17 cellular contexts compared by ENCODE assay signal in genomic region chr14:105338392-105338791, GRCh38. TPM values are rescaled to one million over a fixed set of nuclear protein-coding genes. Genes with fewer than 3 reads are reported as not detected.
DNase-seq lines count a peak whose midpoint lies in the region; ATAC-seq and TF ChIP-seq lines count a peak whose summit lies in the region.
"Had no signal": no experiment of that assay in that cellular context is flagged by ENCODE, and none has a peak within 500 bp of the region (broad histone marks: within the 10 kb centered on the region; RNA-seq: fewer than 3 reads in every experiment).

No MANE protein-coding gene starts in this region.

- intact Hi-C loops in right cardiac atrium (cut with DNase I), result no loop called here
- intact Hi-C loops in left cardiac atrium (cut with DNase I), result no loop called here
- intact Hi-C loops in Caco-2 (cut with micrococcal nuclease; ENCODE audit: unreplicated experiment), result no loop called here

- TF ChIP-seq CTCF in parathyroid adenoma (IDR thresholded peaks at IDR 0.05) (no peak), Caco-2 (IDR thresholded peaks at IDR 0.05; ENCODE audit: insufficient read depth in 1 of 2, low read depth in 1 of 2, low read length in 1 of 2, severe bottlenecking in 1 of 2, unreplicated experiment in 1 of 2) (no peak)

- H2AFZ ChIP-seq in parathyroid adenoma, result peak overlapping the region; percentile 71

- H3K4me1 Mint-ChIP-seq in Caco-2 (ENCODE audit: low read depth, unreplicated experiment), result no peaks in the 10 kb centered on the region

- no peak for ATAC-seq in right cardiac atrium
- no peak for ATAC-seq in left cardiac atrium
- ATAC-seq in GM21619 (IDR thresholded peaks at IDR 0.05; ENCODE audit: unreplicated experiment), result no peak
- ATAC-seq in GM21576 (IDR thresholded peaks at IDR 0.05; ENCODE audit: unreplicated experiment), result no peak
- ATAC-seq: A549 had no signal

- H3K9me3 Mint-ChIP-seq in Caco-2 (ENCODE audit: unreplicated experiment), result no peaks in the 10 kb centered on the region
- H3K9me3 Mint-ChIP-seq: CD4-positive, alpha-beta T cell had no signal

- POLR2A ChIA-PET in Caco-2 (lab: Charles Lee), result no interaction called here

- H3K27me3 Mint-ChIP-seq in Caco-2 (ENCODE audit: insufficient read depth, unreplicated experiment), result no peaks in the 10 kb centered on the region
- H3K27me3 Mint-ChIP-seq: CD4-positive, alpha-beta T cell had no signal

- H3K27ac ChIP-seq in right cardiac atrium (ENCODE audit: low read length), result peak overlapping the region; percentile 5
- H3K27ac ChIP-seq in cingulate gyrus (ENCODE audit: low read depth, low read length), result peak overlapping the region; percentile 29
- H3K27ac ChIP-seq in parathyroid adenoma, result peak overlapping the region; percentile 71
- H3K27ac ChIP-seq in substantia nigra (ENCODE audit: low read depth, low read length, poor library complexity, severe bottlenecking), result peak overlapping the region; percentile 97
- H3K27ac ChIP-seq: A549 had no signal

- peaks cover 45% of the 10 kb centered on the region for H3K79me2 ChIP-seq in parathyroid adenoma

- BruUV-seq in Caco-2 (replicated peaks; lab: Mats Ljungman, UMichigan), result no TSS peak

- DNase-seq in right cardiac atrium (peak in 2 of 3 donors; percentile 41 to 42), left cardiac atrium (no peak), substantia nigra (lab: John Stamatoyannopoulos, UW) (no peak), Caco-2 (no peak)
- DNase-seq: CD4-positive, alpha-beta T cell; DMS79 treated with DMSO at 0.1 percent for 48 hours; H7; MG63; NCI-H1105; NCI-H1694 treated with DMSO at 0.1 percent for 48 hours; NCI-H69; NK-92 treated with Interleukin-12 subunit alpha and Interleukin-12 subunit beta, amount 100 ng/mL, for 24 hours had no signal

- H3K4me3 Mint-ChIP-seq in Caco-2 (ENCODE audit: unreplicated experiment), result no peak overlapping the region
- H3K4me3 Mint-ChIP-seq: CD4-positive, alpha-beta T cell had no signal

- H3K9me3 ChIP-seq in right cardiac atrium (ENCODE audit: control insufficient read depth, low read length) (no peaks in the 10 kb centered on the region), parathyroid adenoma (ENCODE audit: control insufficient read depth, low read length) (no peaks in the 10 kb centered on the region), Caco-2 (no peaks in the 10 kb centered on the region)
- H3K9me3 ChIP-seq: A549, MG63 had no signal

- H3K27me3 ChIP-seq in right cardiac atrium (ENCODE audit: control insufficient read depth, insufficient read depth) (no peaks in the 10 kb centered on the region), parathyroid adenoma (ENCODE audit: control insufficient read depth, insufficient read depth, low read length) (no peaks in the 10 kb centered on the region), Caco-2 (replicated peaks; ENCODE audit: control insufficient read depth, insufficient read depth, low read length) (no peaks in the 10 kb centered on the region)
- H3K27me3 ChIP-seq: MG63 had no signal

- H3K4me1 ChIP-seq in right cardiac atrium (ENCODE audit: control insufficient read depth, insufficient read depth, low read length) (peaks cover 23% of the 10 kb centered on the region), parathyroid adenoma (peaks cover 24% of the 10 kb centered on the region), Caco-2 (no peaks in the 10 kb centered on the region)
- H3K4me1 ChIP-seq: A549 had no signal

- H3K9ac ChIP-seq in parathyroid adenoma, result no peak overlapping the region

- CTCF ChIA-PET in Caco-2 (lab: Charles Lee), result no interaction called here

- no peaks in the 10 kb centered on the region for H3K36me3 ChIP-seq in parathyroid adenoma (ENCODE audit: control insufficient read depth, insufficient read depth, low read length)
- no peaks in the 10 kb centered on the region for H3K36me3 ChIP-seq in Caco-2 (ENCODE audit: control insufficient read depth, insufficient read depth, low read length)
- H3K36me3 ChIP-seq: MG63 had no signal

- 66% methylated on average over 7 of the region's 7 CpGs for WGBS in right cardiac atrium

- H3K36me3 Mint-ChIP-seq in Caco-2 (ENCODE audit: insufficient read depth, unreplicated experiment), result no peaks in the 10 kb centered on the region

- H3K4me3 ChIP-seq in right cardiac atrium (ENCODE audit: low read length) (no peak overlapping the region), parathyroid adenoma (ENCODE audit: low read depth, low read length) (no peak overlapping the region), Caco-2 (ENCODE audit: low read depth, low read length) (no peak overlapping the region)
- H3K4me3 ChIP-seq: A549, MG63 had no signal

- H3K27ac Mint-ChIP-seq in Caco-2 (ENCODE audit: unreplicated experiment), result no peak overlapping the region
- H3K27ac Mint-ChIP-seq: CD4-positive, alpha-beta T cell had no signal

- peak overlapping the region; percentile 73 for H3K4me2 ChIP-seq in parathyroid adenoma (ENCODE audit: low read length)
- H3K4me2 ChIP-seq: A549 had no signal

RNA-seq across cellular contexts. Expression of gene PACS2, which starts 23.8 kb away (rescaled TPM):
- total RNA-seq in right cardiac atrium, result 10 to 100 TPM; 50.6 to 67.0 (median 64.4) TPM
- 63.0 TPM for polyA plus RNA-seq in right cardiac atrium
- 10 to 100 TPM; 53.4 to 55.8 TPM for total RNA-seq in left cardiac atrium
- 58.1 and 60.0 TPM in 2 replicates for total RNA-seq in Caco-2 (2022)

RNA-seq across cellular contexts. Expression of gene BRF1, which starts 37.6 kb away (rescaled TPM):
- total RNA-seq in right cardiac atrium (10 to 100 TPM; 18.1 to 21.1 (median 18.4) TPM), left cardiac atrium (10 to 100 TPM; 18.8 to 20.0 TPM), Caco-2 (2022) (41.6 and 43.6 TPM in 2 replicates)
- polyA plus RNA-seq in right cardiac atrium, result 17.9 TPM

RNA-seq across cellular contexts. Expression of gene TEX22, which starts 59.9 kb away (rescaled TPM):
- 1 to 10 TPM in 2 of 4 donors, under 1 TPM in 2; 0.46 to 1.9 (median 1.00) TPM for total RNA-seq in right cardiac atrium
- 0.05 TPM for polyA plus RNA-seq in right cardiac atrium
- 1 to 10 TPM in 1 of 2 donors, under 1 TPM in 1; 0.77 to 1.6 TPM for total RNA-seq in left cardiac atrium
- total RNA-seq in Caco-2 (2022), result 0.86 and 0.91 TPM in 2 replicates

Comparison
In these comparisons a context has a peak if more than half of its experiments do, and no peak if none do; other contexts are left out.
1. DNase-seq: peak in right cardiac atrium (2 of 3); none in left cardiac atrium (single experiment), substantia nigra (0 of 49) and Caco-2 (0 of 2).
2. H3K27ac ChIP-seq: peak in every context shown above with its lines; median percentile 97 in substantia nigra; 71 in parathyroid adenoma; 29 in cingulate gyrus; 5 in right cardiac atrium.